ENCODE assay signal across 5 cellular contexts in the genomic region with DNA sequence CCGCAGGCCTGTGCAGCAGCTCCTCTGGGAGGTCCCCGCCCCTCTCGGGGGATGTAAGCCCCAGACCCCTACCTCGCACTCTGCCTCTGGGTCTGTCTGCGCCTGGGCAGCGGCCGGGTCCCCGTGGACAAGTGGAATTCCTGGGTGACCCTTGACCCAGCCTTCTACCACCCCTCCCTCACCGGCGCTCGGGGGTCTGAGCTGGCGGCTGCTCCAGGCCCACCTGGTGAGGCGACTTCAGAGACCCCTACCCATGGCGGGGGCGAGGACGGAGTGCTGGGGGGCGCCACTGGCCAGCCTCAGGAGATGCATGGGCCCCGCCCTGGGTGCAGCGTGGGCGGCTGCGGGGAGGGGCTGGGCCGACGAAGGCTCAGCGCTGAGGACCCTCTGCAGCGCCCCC. TPM values are rescaled to one million over a fixed set of nuclear protein-coding genes. Genes with fewer than 3 reads are reported as not detected.
"Had no signal": no experiment of that assay in that cellular context is flagged by ENCODE, and none has a peak within 500 bp of the region (broad histone marks: within the 10 kb centered on the region; RNA-seq: fewer than 3 reads in every experiment).

No MANE protein-coding gene starts in this region.

RNA-seq across cellular contexts. Expression of gene SPRN, which starts 8.4 kb away (rescaled TPM):
- total RNA-seq: K562, M059J, PC-3, Right ventricle myocardium superior, SJSA1 had no signal
